In the genomic region with DNA sequence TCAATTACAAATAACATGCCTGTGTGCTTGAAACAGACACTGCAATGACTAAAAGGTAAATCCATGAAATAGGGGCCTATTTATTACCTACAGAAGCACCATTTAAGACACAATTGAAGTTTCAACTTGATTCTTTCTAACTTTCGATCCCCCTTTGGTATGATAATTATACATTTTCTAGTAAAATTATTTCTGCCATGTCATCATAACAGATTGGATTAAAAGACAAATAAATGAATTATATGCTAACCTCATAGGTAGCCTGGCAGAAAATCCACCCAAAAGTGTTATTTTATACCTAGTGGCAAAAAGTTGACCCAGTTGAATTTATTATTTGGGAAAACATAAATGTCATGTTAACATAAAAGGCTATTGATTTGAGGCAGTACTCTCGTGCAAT, we compare ENCODE assay signal across 39 cellular contexts.
"Had no signal": no experiment of that assay in that cellular context is flagged by ENCODE, and none has a peak within 500 bp of the region (broad histone marks: within the 10 kb centered on the region; RNA-seq: fewer than 3 reads in every experiment).

No MANE protein-coding gene starts in this region.

- H3K36me3 Mint-ChIP-seq: activated naive CD4-positive, alpha-beta T cell treated with anti-CD3 and anti-CD28 coated beads, Interleukin-2, amount 10 ng/mL, durations not matched to agents 7 days and 5 days; activated naive CD4-positive, alpha-beta T cell treated with anti-CD3 and anti-CD28 coated beads, Interleukin-2, amount 50 U/mL, for 24 hours; activated naive CD4-positive, alpha-beta T cell treated with anti-CD3 and anti-CD28 coated beads, Interleukin-2, amount 50 U/mL, for 72 hours; activated naive CD8-positive, alpha-beta T cell; activated naive CD8-positive, alpha-beta T cell treated with anti-CD3 and anti-CD28 coated beads for 36 hours; activated naive CD8-positive, alpha-beta T cell treated with anti-CD3 and anti-CD28 coated beads, Interleukin-2, amount 10 ng/mL, durations not matched to agents 7 days and 5 days; brain had no signal

- H3K9me3 ChIP-seq: adrenal gland, ascending aorta, body of pancreas, breast epithelium had no signal

- H3K4me3 ChIP-seq: adrenal gland, ascending aorta, body of pancreas, breast epithelium, cardiac muscle cell had no signal

- H3K4me1 Mint-ChIP-seq: activated naive CD4-positive, alpha-beta T cell treated with anti-CD3 and anti-CD28 coated beads, Interleukin-2, amount 10 ng/mL, durations not matched to agents 7 days and 5 days; activated naive CD4-positive, alpha-beta T cell treated with anti-CD3 and anti-CD28 coated beads, Interleukin-2, amount 50 U/mL, for 24 hours; activated naive CD8-positive, alpha-beta T cell treated with anti-CD3 and anti-CD28 coated beads for 36 hours; activated naive CD8-positive, alpha-beta T cell treated with anti-CD3 and anti-CD28 coated beads, Interleukin-2, amount 10 ng/mL, durations not matched to agents 7 days and 5 days; activated naive CD8-positive, alpha-beta T cell treated with anti-CD3 and anti-CD28 coated beads, Interleukin-2, amount 50 U/mL, for 24 hours; activated T-helper 17 cell treated with anti-CD3 and anti-CD28 coated beads, Interleukin-2, amount 50 U/mL, for 72 hours; brain; central memory CD8-positive, alpha-beta T cell had no signal

- DNase-seq: activated effector memory CD4-positive, alpha-beta T cell treated with anti-CD3 and anti-CD28 coated beads, Interleukin-2, amount 50 U/mL, for 16 hours; activated effector memory CD4-positive, alpha-beta T cell treated with Interleukin-2 at 50 U/mL for 16 hours; activated gamma-delta T cell; activated gamma-delta T cell treated with Interleukin-2 at 50 U/mL for 16 hours; activated naive CD4-positive, alpha-beta T cell; activated naive CD4-positive, alpha-beta T cell treated with anti-CD3 and anti-CD28 coated beads for 36 hours; activated naive CD4-positive, alpha-beta T cell treated with anti-CD3 and anti-CD28 coated beads, Interleukin-2, amount 10 ng/mL, durations not matched to agents 7 days and 5 days; activated naive CD4-positive, alpha-beta T cell treated with anti-CD3 and anti-CD28 coated beads, Interleukin-2, amount 50 U/mL, for 16 hours; activated naive CD4-positive, alpha-beta T cell treated with Interleukin-2 at 50 U/mL for 16 hours; activated naive CD8-positive, alpha-beta T cell treated with anti-CD3 and anti-CD28 coated beads for 36 hours; activated naive CD8-positive, alpha-beta T cell treated with anti-CD3 and anti-CD28 coated beads, Interleukin-2, amount 10 ng/mL, durations not matched to agents 7 days and 5 days; activated naive CD8-positive, alpha-beta T cell treated with anti-CD3 and anti-CD28 coated beads, Interleukin-2, amount 50 U/mL, for 24 hours; activated T-cell treated with anti-CD3 and anti-CD28 coated beads, Interleukin-2, amount 50 U/mL, for 24 hours; activated T-cell treated with anti-CD3 and anti-CD28 coated beads, Interleukin-2, amount 50 U/mL, for 48 hours; activated T-cell treated with anti-CD3 and anti-CD28 coated beads, Interleukin-2, amount 50 U/mL, for 72 hours; adrenal gland; amniotic stem cell; amygdala; anterior cingulate cortex; aorta; body of pancreas; brain microvascular endothelial cell; caudate nucleus; central memory CD4-positive, alpha-beta T cell; cerebellar nuclear complex had no signal

- H3K9me3 Mint-ChIP-seq: activated naive CD4-positive, alpha-beta T cell treated with anti-CD3 and anti-CD28 coated beads, Interleukin-2, amount 10 ng/mL, durations not matched to agents 7 days and 5 days; activated naive CD4-positive, alpha-beta T cell treated with anti-CD3 and anti-CD28 coated beads, Interleukin-2, amount 50 U/mL, for 24 hours; activated naive CD4-positive, alpha-beta T cell treated with anti-CD3 and anti-CD28 coated beads, Interleukin-2, amount 50 U/mL, for 72 hours; activated naive CD8-positive, alpha-beta T cell treated with anti-CD3 and anti-CD28 coated beads, Interleukin-2, amount 10 ng/mL, durations not matched to agents 7 days and 5 days; activated T-cell treated with anti-CD3 and anti-CD28 coated beads, Interleukin-2, amount 50 U/mL, for 24 hours; activated T-cell treated with anti-CD3 and anti-CD28 coated beads, Interleukin-2, amount 50 U/mL, for 72 hours; activated T-helper 1 cell treated with anti-CD3 and anti-CD28 coated beads, Interleukin-12 subunit alpha, Interleukin-12 subunit beta, Interleukin-2, Interleukin-4 antibody, amounts not matched to agents 30 ng/mL and 10 ng/mL and 1 ng/mL, durations not matched to agents 14 hours and 24 hours and 36 hours; activated T-helper 2 cell treated with anti-CD3 and anti-CD28 coated beads, Interferon-gamma antibody, Interleukin-2, Interleukin-4, amounts not matched to agents 10 μg/mL and 5 μg/mL and 100 μg/mL, durations not matched to agents 14 hours and 24 hours and 36 hours; central memory CD8-positive, alpha-beta T cell had no signal

- FAIRE-seq: astrocyte, bronchial epithelial cell, colon had no signal

- H3K36me3 ChIP-seq: adrenal gland, ascending aorta, brain microvascular endothelial cell, breast epithelium, cardiac muscle cell had no signal

- H3K27me3 ChIP-seq: adrenal gland, ascending aorta, body of pancreas, brain microvascular endothelial cell, breast epithelium, cardiac muscle cell had no signal

- H3K27ac ChIP-seq: adrenal gland, ascending aorta, body of pancreas, brain microvascular endothelial cell, breast epithelium, cardiac muscle cell had no signal

- ATAC-seq: activated naive CD4-positive, alpha-beta T cell treated with anti-CD3 and anti-CD28 coated beads, Interleukin-2, amount 50 U/mL, for 72 hours; activated naive CD8-positive, alpha-beta T cell treated with anti-CD3 and anti-CD28 coated beads, Interleukin-2, amount 50 U/mL, for 24 hours; activated T-cell treated with anti-CD3 and anti-CD28 coated beads, Interleukin-2, amount 50 U/mL, for 72 hours; activated T-helper 17 cell treated with anti-CD3 and anti-CD28 coated beads, Interleukin-2, amount 50 U/mL, for 72 hours; body of pancreas had no signal

- H3K4me3 Mint-ChIP-seq: activated naive CD4-positive, alpha-beta T cell treated with anti-CD3 and anti-CD28 coated beads for 36 hours; activated naive CD4-positive, alpha-beta T cell treated with anti-CD3 and anti-CD28 coated beads, Interleukin-2, amount 10 ng/mL, durations not matched to agents 7 days and 5 days; activated naive CD4-positive, alpha-beta T cell treated with anti-CD3 and anti-CD28 coated beads, Interleukin-2, amount 50 U/mL, for 24 hours; activated naive CD8-positive, alpha-beta T cell; activated naive CD8-positive, alpha-beta T cell treated with anti-CD3 and anti-CD28 coated beads for 36 hours; activated naive CD8-positive, alpha-beta T cell treated with anti-CD3 and anti-CD28 coated beads, Interleukin-2, amount 10 ng/mL, durations not matched to agents 7 days and 5 days; activated naive CD8-positive, alpha-beta T cell treated with anti-CD3 and anti-CD28 coated beads, Interleukin-2, amount 50 U/mL, for 24 hours; activated T-cell treated with anti-CD3 and anti-CD28 coated beads, Interleukin-2, amount 50 U/mL, for 24 hours; activated T-cell treated with anti-CD3 and anti-CD28 coated beads, Interleukin-2, amount 50 U/mL, for 72 hours; activated T-helper 1 cell treated with anti-CD3 and anti-CD28 coated beads, Interleukin-12 subunit alpha, Interleukin-12 subunit beta, Interleukin-2, Interleukin-4 antibody, amounts not matched to agents 30 ng/mL and 10 ng/mL and 1 ng/mL, durations not matched to agents 14 hours and 24 hours and 36 hours; activated T-helper 17 cell treated with anti-CD3 and anti-CD28 coated beads, Interleukin-2, amount 50 U/mL, for 72 hours; brain; central memory CD8-positive, alpha-beta T cell had no signal

- H3K4me1 ChIP-seq: adrenal gland, ascending aorta, body of pancreas, breast epithelium had no signal

- H3K27me3 Mint-ChIP-seq: activated naive CD4-positive, alpha-beta T cell treated with anti-CD3 and anti-CD28 coated beads, Interleukin-2, amount 10 ng/mL, durations not matched to agents 7 days and 5 days; activated naive CD8-positive, alpha-beta T cell; activated naive CD8-positive, alpha-beta T cell treated with anti-CD3 and anti-CD28 coated beads for 36 hours; activated naive CD8-positive, alpha-beta T cell treated with anti-CD3 and anti-CD28 coated beads, Interleukin-2, amount 50 U/mL, for 24 hours; activated T-cell treated with anti-CD3 and anti-CD28 coated beads, Interleukin-2, amount 50 U/mL, for 24 hours; brain had no signal

- H3K27ac Mint-ChIP-seq: activated naive CD4-positive, alpha-beta T cell treated with anti-CD3 and anti-CD28 coated beads for 36 hours; activated naive CD4-positive, alpha-beta T cell treated with anti-CD3 and anti-CD28 coated beads, Interleukin-2, amount 10 ng/mL, durations not matched to agents 7 days and 5 days; activated naive CD4-positive, alpha-beta T cell treated with anti-CD3 and anti-CD28 coated beads, Interleukin-2, amount 50 U/mL, for 24 hours; activated naive CD4-positive, alpha-beta T cell treated with anti-CD3 and anti-CD28 coated beads, Interleukin-2, amount 50 U/mL, for 72 hours; activated naive CD8-positive, alpha-beta T cell; activated naive CD8-positive, alpha-beta T cell treated with anti-CD3 and anti-CD28 coated beads for 36 hours; activated naive CD8-positive, alpha-beta T cell treated with anti-CD3 and anti-CD28 coated beads, Interleukin-2, amount 10 ng/mL, durations not matched to agents 7 days and 5 days; activated naive CD8-positive, alpha-beta T cell treated with anti-CD3 and anti-CD28 coated beads, Interleukin-2, amount 50 U/mL, for 24 hours; activated T-cell treated with anti-CD3 and anti-CD28 coated beads, Interleukin-2, amount 50 U/mL, for 24 hours; activated T-cell treated with anti-CD3 and anti-CD28 coated beads, Interleukin-2, amount 50 U/mL, for 72 hours; activated T-helper 1 cell treated with anti-CD3 and anti-CD28 coated beads, Interleukin-12 subunit alpha, Interleukin-12 subunit beta, Interleukin-2, Interleukin-4 antibody, amounts not matched to agents 30 ng/mL and 10 ng/mL and 1 ng/mL, durations not matched to agents 14 hours and 24 hours and 36 hours; activated T-helper 17 cell treated with anti-CD3 and anti-CD28 coated beads, Interleukin-2, amount 50 U/mL, for 72 hours; activated T-helper 2 cell treated with anti-CD3 and anti-CD28 coated beads, Interferon-gamma antibody, Interleukin-2, Interleukin-4, amounts not matched to agents 10 μg/mL and 5 μg/mL and 100 μg/mL, durations not matched to agents 14 hours and 24 hours and 36 hours; brain had no signal
